8 cellular contexts compared by ENCODE assay signal in genomic region chr10:93352638-93353383, GRCh38.
DNase-seq lines count a peak whose midpoint lies in the region; ATAC-seq, FAIRE-seq and TF ChIP-seq lines count a peak whose summit lies in the region.

No MANE protein-coding gene starts in this region.

- peak; percentile 97 for FAIRE-seq in islet of Langerhans (lab: Jason Lieb, UNC)

- H3K36me3 ChIP-seq in vagina, result peaks cover 3 to 92% of the 10 kb centered on the region in 2 donors

- H3K4me1 ChIP-seq in vagina, result no peaks in the 10 kb centered on the region

- no peaks in the 10 kb centered on the region for H3K27me3 ChIP-seq in vagina

- ATAC-seq in HG03139 (IDR thresholded peaks at IDR 0.05; ENCODE audit: unreplicated experiment) (no peak), HG03439 (IDR thresholded peaks at IDR 0.05; ENCODE audit: unreplicated experiment) (no peak)

- peak; percentile 29 to 68 (median 62) for TF ChIP-seq CTCF in vagina (IDR thresholded peaks at IDR 0.05)

- intact Hi-C loops in vagina (cut with DNase I), result no loop called here

- no peaks in the 10 kb centered on the region for H3K9me3 ChIP-seq in vagina

- no peak for TF ChIP-seq POLR2A in vagina (IDR thresholded peaks at IDR 0.05)

- H3K27ac ChIP-seq in vagina, result no peak overlapping the region

- no peak overlapping the region for H3K4me3 ChIP-seq in vagina

- DNase-seq in NCI-H2029 (lab: John Stamatoyannopoulos, UW) (peak; percentile 1), NCI-H2029 treated with DMSO at 0.1 percent for 48 hours (lab: John Stamatoyannopoulos, UW) (no peak), LoVo (ENCODE audit: low spot score) (peak; percentile 46), amniotic epithelial cell (ENCODE audit: low read depth) (peak; percentile 36), vagina (ENCODE audit: extremely low spot score in 2 of 2) (no peak)

Comparison
In these comparisons a context has a peak if more than half of its experiments do, and no peak if none do; other contexts are left out.
1. DNase-seq: peak in NCI-H2029 (single experiment), LoVo (single experiment) and amniotic epithelial cell (single experiment); none in NCI-H2029 treated with DMSO at 0.1 percent for 48 hours (single experiment) and vagina (0 of 2).